ENCODE assay signal across 38 cellular contexts in genomic region chr12:103748875-103749274, GRCh38.
"Had no signal": no experiment of that assay in that cellular context is flagged by ENCODE, and none has a peak within 500 bp of the region (broad histone marks: within the 10 kb centered on the region; RNA-seq: fewer than 3 reads in every experiment).

No MANE protein-coding gene starts in this region.

- H3K36me3 ChIP-seq: adrenal gland, brain microvascular endothelial cell, breast epithelium, cardiac muscle cell had no signal

- H3K27me3 Mint-ChIP-seq: activated naive CD8-positive, alpha-beta T cell treated with anti-CD3 and anti-CD28 coated beads for 36 hours had no signal

- H3K4me3 ChIP-seq: adrenal gland, ascending aorta, body of pancreas, breast epithelium, cardiac muscle cell had no signal

- DNase-seq: activated effector memory CD4-positive, alpha-beta T cell treated with anti-CD3 and anti-CD28 coated beads, Interleukin-2, amount 50 U/mL, for 16 hours; activated effector memory CD4-positive, alpha-beta T cell treated with Interleukin-2 at 50 U/mL for 16 hours; activated gamma-delta T cell; activated gamma-delta T cell treated with Interleukin-2 at 50 U/mL for 16 hours; activated naive CD4-positive, alpha-beta T cell; activated naive CD4-positive, alpha-beta T cell treated with anti-CD3 and anti-CD28 coated beads for 36 hours; activated naive CD4-positive, alpha-beta T cell treated with anti-CD3 and anti-CD28 coated beads, Interleukin-2, amount 10 ng/mL, durations not matched to agents 7 days and 5 days; activated naive CD4-positive, alpha-beta T cell treated with anti-CD3 and anti-CD28 coated beads, Interleukin-2, amount 50 U/mL, for 16 hours; activated naive CD4-positive, alpha-beta T cell treated with Interleukin-2 at 50 U/mL for 16 hours; activated naive CD8-positive, alpha-beta T cell treated with anti-CD3 and anti-CD28 coated beads for 36 hours; activated naive CD8-positive, alpha-beta T cell treated with anti-CD3 and anti-CD28 coated beads, Interleukin-2, amount 10 ng/mL, durations not matched to agents 7 days and 5 days; activated naive CD8-positive, alpha-beta T cell treated with anti-CD3 and anti-CD28 coated beads, Interleukin-2, amount 50 U/mL, for 24 hours; activated T-cell treated with anti-CD3 and anti-CD28 coated beads, Interleukin-2, amount 50 U/mL, for 1 hour; activated T-cell treated with anti-CD3 and anti-CD28 coated beads, Interleukin-2, amount 50 U/mL, for 24 hours; activated T-cell treated with anti-CD3 and anti-CD28 coated beads, Interleukin-2, amount 50 U/mL, for 4 hours; activated T-cell treated with anti-CD3 and anti-CD28 coated beads, Interleukin-2, amount 50 U/mL, for 48 hours; activated T-cell treated with anti-CD3 and anti-CD28 coated beads, Interleukin-2, amount 50 U/mL, for 72 hours; adrenal gland; amniotic stem cell; amygdala; anterior cingulate cortex; aorta; body of pancreas; brain microvascular endothelial cell; caudate nucleus; central memory CD4-positive, alpha-beta T cell; cerebellar nuclear complex had no signal

- H3K4me1 ChIP-seq: adrenal gland, ascending aorta, body of pancreas, breast epithelium had no signal

- H3K9me3 ChIP-seq: adrenal gland, ascending aorta, body of pancreas, breast epithelium had no signal

- H3K27ac ChIP-seq: adrenal gland, ascending aorta, body of pancreas, brain microvascular endothelial cell, breast epithelium, cardiac muscle cell had no signal

- H3K4me1 Mint-ChIP-seq: activated naive CD4-positive, alpha-beta T cell treated with anti-CD3 and anti-CD28 coated beads, Interleukin-2, amount 10 ng/mL, durations not matched to agents 7 days and 5 days; activated naive CD4-positive, alpha-beta T cell treated with anti-CD3 and anti-CD28 coated beads, Interleukin-2, amount 50 U/mL, for 24 hours; activated naive CD8-positive, alpha-beta T cell treated with anti-CD3 and anti-CD28 coated beads for 36 hours; activated naive CD8-positive, alpha-beta T cell treated with anti-CD3 and anti-CD28 coated beads, Interleukin-2, amount 10 ng/mL, durations not matched to agents 7 days and 5 days; activated naive CD8-positive, alpha-beta T cell treated with anti-CD3 and anti-CD28 coated beads, Interleukin-2, amount 50 U/mL, for 24 hours; activated T-helper 17 cell treated with anti-CD3 and anti-CD28 coated beads, Interleukin-2, amount 50 U/mL, for 72 hours; central memory CD8-positive, alpha-beta T cell had no signal

- ATAC-seq: activated naive CD4-positive, alpha-beta T cell treated with anti-CD3 and anti-CD28 coated beads, Interleukin-2, amount 50 U/mL, for 72 hours; activated naive CD8-positive, alpha-beta T cell treated with anti-CD3 and anti-CD28 coated beads, Interleukin-2, amount 50 U/mL, for 24 hours; activated T-cell treated with anti-CD3 and anti-CD28 coated beads, Interleukin-2, amount 50 U/mL, for 4 hours; activated T-cell treated with anti-CD3 and anti-CD28 coated beads, Interleukin-2, amount 50 U/mL, for 72 hours; activated T-helper 17 cell treated with anti-CD3 and anti-CD28 coated beads, Interleukin-2, amount 50 U/mL, for 72 hours; body of pancreas had no signal

- H3K27me3 ChIP-seq: adrenal gland, ascending aorta, body of pancreas, brain microvascular endothelial cell, breast epithelium, cardiac muscle cell had no signal

- H3K27ac Mint-ChIP-seq: activated naive CD4-positive, alpha-beta T cell treated with anti-CD3 and anti-CD28 coated beads for 36 hours; activated naive CD4-positive, alpha-beta T cell treated with anti-CD3 and anti-CD28 coated beads, Interleukin-2, amount 10 ng/mL, durations not matched to agents 7 days and 5 days; activated naive CD4-positive, alpha-beta T cell treated with anti-CD3 and anti-CD28 coated beads, Interleukin-2, amount 50 U/mL, for 24 hours; activated naive CD4-positive, alpha-beta T cell treated with anti-CD3 and anti-CD28 coated beads, Interleukin-2, amount 50 U/mL, for 72 hours; activated naive CD8-positive, alpha-beta T cell; activated naive CD8-positive, alpha-beta T cell treated with anti-CD3 and anti-CD28 coated beads for 36 hours; activated naive CD8-positive, alpha-beta T cell treated with anti-CD3 and anti-CD28 coated beads, Interleukin-2, amount 10 ng/mL, durations not matched to agents 7 days and 5 days; activated naive CD8-positive, alpha-beta T cell treated with anti-CD3 and anti-CD28 coated beads, Interleukin-2, amount 50 U/mL, for 24 hours; activated T-cell treated with anti-CD3 and anti-CD28 coated beads, Interleukin-2, amount 50 U/mL, for 24 hours; activated T-cell treated with anti-CD3 and anti-CD28 coated beads, Interleukin-2, amount 50 U/mL, for 72 hours; activated T-helper 1 cell treated with anti-CD3 and anti-CD28 coated beads, Interleukin-12 subunit alpha, Interleukin-12 subunit beta, Interleukin-2, Interleukin-4 antibody, amounts not matched to agents 30 ng/mL and 10 ng/mL and 1 ng/mL, durations not matched to agents 14 hours and 24 hours and 36 hours; activated T-helper 17 cell treated with anti-CD3 and anti-CD28 coated beads, Interleukin-2, amount 50 U/mL, for 72 hours; activated T-helper 2 cell treated with anti-CD3 and anti-CD28 coated beads, Interferon-gamma antibody, Interleukin-2, Interleukin-4, amounts not matched to agents 10 μg/mL and 5 μg/mL and 100 μg/mL, durations not matched to agents 14 hours and 24 hours and 36 hours; brain had no signal

- H3K9me3 Mint-ChIP-seq: activated naive CD4-positive, alpha-beta T cell treated with anti-CD3 and anti-CD28 coated beads for 36 hours; activated naive CD4-positive, alpha-beta T cell treated with anti-CD3 and anti-CD28 coated beads, Interleukin-2, amount 10 ng/mL, durations not matched to agents 7 days and 5 days; activated naive CD4-positive, alpha-beta T cell treated with anti-CD3 and anti-CD28 coated beads, Interleukin-2, amount 50 U/mL, for 24 hours; activated naive CD4-positive, alpha-beta T cell treated with anti-CD3 and anti-CD28 coated beads, Interleukin-2, amount 50 U/mL, for 72 hours; activated naive CD8-positive, alpha-beta T cell treated with anti-CD3 and anti-CD28 coated beads for 36 hours; activated naive CD8-positive, alpha-beta T cell treated with anti-CD3 and anti-CD28 coated beads, Interleukin-2, amount 10 ng/mL, durations not matched to agents 7 days and 5 days; activated naive CD8-positive, alpha-beta T cell treated with anti-CD3 and anti-CD28 coated beads, Interleukin-2, amount 50 U/mL, for 24 hours; activated T-cell treated with anti-CD3 and anti-CD28 coated beads, Interleukin-2, amount 50 U/mL, for 24 hours; activated T-cell treated with anti-CD3 and anti-CD28 coated beads, Interleukin-2, amount 50 U/mL, for 4 hours; activated T-cell treated with anti-CD3 and anti-CD28 coated beads, Interleukin-2, amount 50 U/mL, for 72 hours; activated T-helper 1 cell treated with anti-CD3 and anti-CD28 coated beads, Interleukin-12 subunit alpha, Interleukin-12 subunit beta, Interleukin-2, Interleukin-4 antibody, amounts not matched to agents 30 ng/mL and 10 ng/mL and 1 ng/mL, durations not matched to agents 14 hours and 24 hours and 36 hours; activated T-helper 17 cell treated with anti-CD3 and anti-CD28 coated beads, Interleukin-2, amount 50 U/mL, for 72 hours; activated T-helper 2 cell treated with anti-CD3 and anti-CD28 coated beads, Interferon-gamma antibody, Interleukin-2, Interleukin-4, amounts not matched to agents 10 μg/mL and 5 μg/mL and 100 μg/mL, durations not matched to agents 14 hours and 24 hours and 36 hours; central memory CD8-positive, alpha-beta T cell had no signal

- H3K36me3 Mint-ChIP-seq: activated naive CD4-positive, alpha-beta T cell treated with anti-CD3 and anti-CD28 coated beads, Interleukin-2, amount 10 ng/mL, durations not matched to agents 7 days and 5 days; activated naive CD4-positive, alpha-beta T cell treated with anti-CD3 and anti-CD28 coated beads, Interleukin-2, amount 50 U/mL, for 24 hours; activated naive CD4-positive, alpha-beta T cell treated with anti-CD3 and anti-CD28 coated beads, Interleukin-2, amount 50 U/mL, for 72 hours; activated naive CD8-positive, alpha-beta T cell treated with anti-CD3 and anti-CD28 coated beads for 36 hours; activated naive CD8-positive, alpha-beta T cell treated with anti-CD3 and anti-CD28 coated beads, Interleukin-2, amount 10 ng/mL, durations not matched to agents 7 days and 5 days; brain had no signal

- H3K4me3 Mint-ChIP-seq: activated naive CD4-positive, alpha-beta T cell treated with anti-CD3 and anti-CD28 coated beads for 36 hours; activated naive CD4-positive, alpha-beta T cell treated with anti-CD3 and anti-CD28 coated beads, Interleukin-2, amount 10 ng/mL, durations not matched to agents 7 days and 5 days; activated naive CD4-positive, alpha-beta T cell treated with anti-CD3 and anti-CD28 coated beads, Interleukin-2, amount 50 U/mL, for 24 hours; activated naive CD8-positive, alpha-beta T cell; activated naive CD8-positive, alpha-beta T cell treated with anti-CD3 and anti-CD28 coated beads for 36 hours; activated naive CD8-positive, alpha-beta T cell treated with anti-CD3 and anti-CD28 coated beads, Interleukin-2, amount 10 ng/mL, durations not matched to agents 7 days and 5 days; activated naive CD8-positive, alpha-beta T cell treated with anti-CD3 and anti-CD28 coated beads, Interleukin-2, amount 50 U/mL, for 24 hours; activated T-cell treated with anti-CD3 and anti-CD28 coated beads, Interleukin-2, amount 50 U/mL, for 24 hours; activated T-cell treated with anti-CD3 and anti-CD28 coated beads, Interleukin-2, amount 50 U/mL, for 4 hours; activated T-cell treated with anti-CD3 and anti-CD28 coated beads, Interleukin-2, amount 50 U/mL, for 72 hours; activated T-helper 1 cell treated with anti-CD3 and anti-CD28 coated beads, Interleukin-12 subunit alpha, Interleukin-12 subunit beta, Interleukin-2, Interleukin-4 antibody, amounts not matched to agents 30 ng/mL and 10 ng/mL and 1 ng/mL, durations not matched to agents 14 hours and 24 hours and 36 hours; activated T-helper 17 cell treated with anti-CD3 and anti-CD28 coated beads, Interleukin-2, amount 50 U/mL, for 72 hours; brain; central memory CD8-positive, alpha-beta T cell had no signal
